In genomic region chr2:176188969-176189665, GRCh38 we compare ENCODE assay signal across 9 cellular contexts. TPM values are rescaled to one million over a fixed set of nuclear protein-coding genes. Genes with fewer than 3 reads are reported as not detected.
DNase-seq lines count a peak whose midpoint lies in the region; ATAC-seq and TF ChIP-seq lines count a peak whose summit lies in the region.
"Had no signal": no experiment of that assay in that cellular context is flagged by ENCODE, and none has a peak within 500 bp of the region (broad histone marks: within the 10 kb centered on the region; RNA-seq: fewer than 3 reads in every experiment).

No MANE protein-coding gene starts in this region.

- H3K4me1 ChIP-seq in upper lobe of right lung = peaks cover 13% of the 10 kb centered on the region

- H3K4me3 Mint-ChIP-seq in memory B cell = peak overlapping the region; percentile 69

- TF ChIP-seq CTCF in astrocyte of the spinal cord (IDR thresholded peaks at IDR 0.05; ENCODE audit: low read depth, low read length) (no peak), upper lobe of right lung (IDR thresholded peaks at IDR 0.05) (peak; percentile 5)

- in situ Hi-C loops in astrocyte of the spinal cord (cut with HindIII; ENCODE audit: low sequenced_read_pairs) = no loop called here

- intact Hi-C loops in upper lobe of right lung (cut with DNase I) = no loop called here

- no peaks in the 10 kb centered on the region for H3K9me3 Mint-ChIP-seq in memory B cell

- H3K36me3 ChIP-seq in upper lobe of right lung = no peaks in the 10 kb centered on the region

- peak overlapping the region; percentile 49 for H3K4me3 ChIP-seq in astrocyte of the spinal cord (ENCODE audit: low read depth, low read length)
- H3K4me3 ChIP-seq in upper lobe of right lung = peak overlapping the region; percentile 58

- no peaks in the 10 kb centered on the region for H3K36me3 Mint-ChIP-seq in memory B cell

- peaks cover 14% of the 10 kb centered on the region for H3K4me1 Mint-ChIP-seq in memory B cell

- DNase-seq in activated naive CD4-positive, alpha-beta T cell treated with Interleukin-2 at 50 U/mL for 16 hours = peak; percentile 3
- DNase-seq in activated naive CD4-positive, alpha-beta T cell (lab: John Stamatoyannopoulos, UW) = no peak
- DNase-seq in astrocyte of the spinal cord (ENCODE audit: low read depth, low spot score) = no peak
- no peak for DNase-seq in memory B cell (ENCODE audit: low spot score in 2 of 2)
- DNase-seq in upper lobe of right lung = peak; percentile 77
- DNase-seq in SK-N-DZ (ENCODE audit: low spot score) = no peak
- DNase-seq in SHP77 (lab: John Stamatoyannopoulos, UW) = no peak

- no peaks in the 10 kb centered on the region for H3K9me3 ChIP-seq in upper lobe of right lung

- H3K27ac Mint-ChIP-seq in memory B cell = no peak overlapping the region

- peaks cover 72% of the 10 kb centered on the region for H3K27me3 ChIP-seq in upper lobe of right lung

- H3K27ac ChIP-seq in upper lobe of right lung = peak overlapping the region; percentile 74

- H3K27me3 Mint-ChIP-seq in memory B cell = peaks cover 15% of the 10 kb centered on the region

- ATAC-seq in memory B cell (ENCODE audit: low read depth) (no peak), upper lobe of right lung (peak; percentile 71), GM18907 (IDR thresholded peaks at IDR 0.05; ENCODE audit: unreplicated experiment) (no peak)

RNA-seq across cellular contexts. Expression of gene HOXD1, which starts 0.6 kb away (rescaled TPM):
- 4.1 TPM for total RNA-seq in upper lobe of right lung
- polyA plus RNA-seq in SK-N-DZ (2014; cell fraction: cytosol; rRNA removed) = 0.66 and 1.1 TPM in 2 replicates
- polyA plus RNA-seq in SK-N-DZ (2014; cell fraction: nucleus; rRNA removed) = 2.0 and 2.8 TPM in 2 replicates
- total RNA-seq: mononuclear cell had no signal

RNA-seq across cellular contexts. Expression of gene HOXD3, which starts 32.0 kb away (rescaled TPM):
- 1.7 TPM for total RNA-seq in upper lobe of right lung
- polyA plus RNA-seq in SK-N-DZ (2014; cell fraction: cytosol; rRNA removed) = 1.6 and 2.3 TPM in 2 replicates
- 2.0 and 10.4 TPM in 2 replicates for polyA plus RNA-seq in SK-N-DZ (2014; cell fraction: nucleus; rRNA removed)
- total RNA-seq: mononuclear cell had no signal

RNA-seq across cellular contexts. Expression of gene HOXD4, which starts 37.8 kb away (rescaled TPM):
- total RNA-seq in upper lobe of right lung = 0.84 TPM
- polyA plus RNA-seq in SK-N-DZ (2014; cell fraction: cytosol; rRNA removed) = 2.6 and 11.6 TPM in 2 replicates
- polyA plus RNA-seq in SK-N-DZ (2014; cell fraction: nucleus; rRNA removed) = 47.5 and 55.4 TPM in 2 replicates

RNA-seq across cellular contexts. Expression of gene HOXD8, which starts 59.6 kb away (rescaled TPM):
- total RNA-seq in upper lobe of right lung = 2.6 TPM
- 28.1 and 35.4 TPM in 2 replicates for polyA plus RNA-seq in SK-N-DZ (2014; cell fraction: cytosol; rRNA removed)
- polyA plus RNA-seq in SK-N-DZ (2014; cell fraction: nucleus; rRNA removed) = 28.0 and 35.7 TPM in 2 replicates
- total RNA-seq: mononuclear cell had no signal

Comparison
In these comparisons a context has a peak if more than half of its experiments do, and no peak if none do; other contexts are left out.
1. DNase-seq: peak in activated naive CD4-positive, alpha-beta T cell treated with Interleukin-2 at 50 U/mL for 16 hours (single experiment) and upper lobe of right lung (single experiment); none in activated naive CD4-positive, alpha-beta T cell (0 of 4), astrocyte of the spinal cord (single experiment), memory B cell (0 of 2), SK-N-DZ (single experiment) and SHP77 (0 of 2).